ENCODE assay signal across 8 cellular contexts in the genomic region with DNA sequence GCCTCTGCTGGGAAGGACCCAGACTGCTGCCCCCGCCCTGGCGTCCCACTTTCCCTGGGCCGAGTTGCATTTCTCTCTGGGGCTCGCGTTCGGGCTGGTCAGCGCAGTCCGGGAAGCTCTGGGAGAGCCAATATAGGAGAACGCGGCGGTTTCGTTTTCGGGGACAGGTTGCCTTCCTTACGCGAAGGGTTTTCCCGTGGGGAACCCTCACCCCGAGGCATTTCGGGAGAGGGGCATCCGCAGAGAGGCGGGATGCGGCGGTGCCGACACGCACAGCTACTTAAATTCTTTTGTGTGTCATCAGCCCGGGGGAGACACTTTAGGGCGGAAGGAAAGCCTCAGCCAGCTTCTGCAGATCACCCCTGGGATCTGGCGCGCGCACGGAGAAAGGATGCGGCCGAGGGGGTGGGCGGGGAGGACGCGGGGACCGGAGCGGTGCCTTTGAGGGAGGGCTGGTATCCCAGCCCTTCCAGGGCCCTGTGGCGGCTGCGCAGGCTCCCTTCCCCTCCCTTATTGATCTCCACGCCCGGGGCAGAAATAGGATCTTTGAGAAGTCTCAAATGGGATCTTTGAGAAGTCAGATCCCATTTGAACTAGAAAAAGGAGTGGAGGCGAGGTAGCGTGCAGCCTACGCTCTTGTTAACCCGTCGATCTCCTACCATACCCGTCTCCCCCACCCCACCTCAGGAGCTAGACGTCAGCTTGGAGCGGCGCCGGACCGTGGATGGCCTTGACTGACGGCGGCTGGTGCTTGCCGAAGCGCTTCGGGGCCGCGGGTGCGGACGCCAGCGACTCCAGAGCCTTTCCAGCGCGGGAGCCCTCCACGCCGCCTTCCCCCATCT. TPM values are rescaled to one million over a fixed set of nuclear protein-coding genes. Genes with fewer than 3 reads are reported as not detected.
DNase-seq lines count a peak whose midpoint lies in the region; ATAC-seq, FAIRE-seq and TF ChIP-seq lines count a peak whose summit lies in the region.

No MANE protein-coding gene starts in this region.

- H3K27me3 ChIP-seq in BJ (ENCODE audit: control insufficient read depth, insufficient read depth, low read length) (peaks cover 53% of the 10 kb centered on the region), HUES48 (ENCODE audit: control insufficient read depth, insufficient read depth, low read length) (peaks cover 95% of the 10 kb centered on the region), left ventricle myocardium inferior (ENCODE audit: low read depth) (peaks cover 29% of the 10 kb centered on the region)

- TF ChIP-seq POLR2A in GM12891 (IDR thresholded peaks at IDR 0.05; ENCODE audit: low read depth, low read length): no peak

- peak overlapping the region; percentile 70 for H3K4me3 ChIP-seq in BJ (ENCODE audit: low read depth, low read length)
- peak overlapping the region; percentile 64 for H3K4me3 ChIP-seq in HUES48 (ENCODE audit: low read depth, low read length)
- peak overlapping the region; percentile 99 for H3K4me3 ChIP-seq in left ventricle myocardium inferior

- CTCF ChIA-PET in BJ (lab: Yijun Ruan, JAX): interaction anchor here (0.6 to 1.8 kb wide), 5 partner anchors 16 to 528 kb away, joined by 3 to 5 read pairs (median 3); no protein-coding TSS in a partner anchor

- peak overlapping the region; percentile 86 for H3K4me3 Mint-ChIP-seq in activated naive CD8-positive, alpha-beta T cell

- peaks cover 45% of the 10 kb centered on the region for H3K27me3 Mint-ChIP-seq in activated naive CD8-positive, alpha-beta T cell

- POLR2A ChIA-PET in BJ (lab: Charles Lee): no interaction called here

- FAIRE-seq in GM12891 (lab: Jason Lieb, UNC): no peak

- H3K4me1 Mint-ChIP-seq in activated naive CD8-positive, alpha-beta T cell (ENCODE audit: low read depth): peaks cover 24% of the 10 kb centered on the region

- H3K27ac Mint-ChIP-seq in activated naive CD8-positive, alpha-beta T cell: no peak overlapping the region

- no peaks in the 10 kb centered on the region for H3K36me3 Mint-ChIP-seq in activated naive CD8-positive, alpha-beta T cell

- no peak for DNase-seq in BJ (ENCODE audit: low read depth)
- DNase-seq in left ventricle myocardium inferior: peak; percentile 71
- DNase-seq in sciatic nerve (ENCODE audit: low spot score): no peak
- no peak for DNase-seq in GM12891 (ENCODE audit: insufficient read length, low spot score)
- DNase-seq in stimulated activated naive CD4-positive, alpha-beta T cell (lab: John Stamatoyannopoulos, UW): no peak
- DNase-seq in T-helper 9 cell: no peak

- intact Hi-C loops in left ventricle myocardium inferior (cut with micrococcal nuclease) (loop anchor here (5.0 kb wide), 1 partner anchor 392 kb away; no protein-coding TSS in a partner anchor), sciatic nerve (cut with DNase I) (loop anchor here (10.0 kb wide), 1 partner anchor 634 kb away; no protein-coding TSS in a partner anchor)

- no peak overlapping the region for H3K9ac ChIP-seq in HUES48 (ENCODE audit: low read depth, low read length)

- no peaks in the 10 kb centered on the region for H3K36me3 ChIP-seq in BJ (ENCODE audit: control insufficient read depth, insufficient read depth, low read length)
- H3K36me3 ChIP-seq in HUES48 (ENCODE audit: control insufficient read depth, insufficient read depth, low read length): no peaks in the 10 kb centered on the region
- peaks cover 31% of the 10 kb centered on the region for H3K36me3 ChIP-seq in left ventricle myocardium inferior

- no peak overlapping the region for H3K27ac ChIP-seq in HUES48 (ENCODE audit: low read depth, low read length)
- H3K27ac ChIP-seq in left ventricle myocardium inferior (replicated peaks): peak overlapping the region; percentile 100

- TF ChIP-seq CTCF in BJ (IDR thresholded peaks at IDR 0.05; ENCODE audit: insufficient read depth, low read depth, low read length) (no peak), left ventricle myocardium inferior (IDR thresholded peaks at IDR 0.05; ENCODE audit: borderline replicate concordance) (no peak)

- peak; percentile 43 for ATAC-seq in sciatic nerve

- no peaks in the 10 kb centered on the region; the same call in 1 of the 2 replicates for H3K9me3 ChIP-seq in HUES48 (ENCODE audit: control insufficient read depth, insufficient read depth, low read length)
- H3K9me3 ChIP-seq in left ventricle myocardium inferior (replicated peaks): no peaks in the 10 kb centered on the region

- H3K4me1 ChIP-seq in HUES48 (ENCODE audit: control insufficient read depth, insufficient read depth, low read length): peaks cover 17% of the 10 kb centered on the region
- peaks cover 87% of the 10 kb centered on the region for H3K4me1 ChIP-seq in left ventricle myocardium inferior

- H3K9me3 Mint-ChIP-seq in activated naive CD8-positive, alpha-beta T cell (ENCODE audit: low read depth): no peaks in the 10 kb centered on the region

TF ChIP-seq in GM12891, 5 proteins besides CTCF, POLR2A, EP300 and RAD21:
- no peak for TF ChIP-seq TAF1 (IDR thresholded peaks at IDR 0.05; ENCODE audit: low read depth, low read length)
- no peak for TF ChIP-seq POU2F2 (IDR thresholded peaks at IDR 0.05; ENCODE audit: low read depth, low read length)
- no peak for TF ChIP-seq PAX5 (IDR thresholded peaks at IDR 0.05; ENCODE audit: insufficient read depth, low read length, severe bottlenecking)
- TF ChIP-seq SPI1 (IDR thresholded peaks at IDR 0.05; ENCODE audit: low read depth, low read length): no peak
- TF ChIP-seq POLR2AphosphoS5 (IDR thresholded peaks at IDR 0.05; ENCODE audit: low read depth, low read length): no peak
TF ChIP-seq in GM12891: peak in this region for 0.

RNA-seq across cellular contexts. Expression of a gene that starts 1.3 kb away (rescaled TPM):
- polyA plus RNA-seq in BJ (2011; rRNA removed): 0.65 and 0.75 TPM in 2 replicates
- 0.33 and 0.62 TPM in 2 replicates for polyA minus RNA-seq in BJ (2011; rRNA and poly(A)+ RNA removed)
- total RNA-seq in left ventricle myocardium inferior (60.9 TPM), sciatic nerve (5.3 TPM)
- 0.03 TPM for polyA plus RNA-seq in GM12891 (2012; ENCODE audit: low read depth, missing spikeins)
